37 cellular contexts compared by ENCODE assay signal in genomic region chr12:49327368-49327767, GRCh38. TPM values are rescaled to one million over a fixed set of nuclear protein-coding genes. Genes with fewer than 3 reads are reported as not detected.
"Had no signal": no experiment of that assay in that cellular context is flagged by ENCODE, and none has a peak within 500 bp of the region (broad histone marks: within the 10 kb centered on the region; RNA-seq: fewer than 3 reads in every experiment).

No MANE protein-coding gene starts in this region.

- H3K9me3 ChIP-seq: adrenal gland, ascending aorta, breast epithelium, colonic mucosa, esophagus squamous epithelium, gastroesophageal sphincter had no signal

- DNase-seq: activated CD4-positive, alpha-beta T cell treated with anti-CD3 and anti-CD28 coated beads for 36 hours; activated CD4-positive, alpha-beta T cell treated with anti-CD3 and anti-CD28 coated beads, Interleukin-2, amount 50 U/mL, for 1 hour; activated CD4-positive, alpha-beta T cell treated with anti-CD3 and anti-CD28 coated beads, Interleukin-2, amount 50 U/mL, for 48 hours; activated CD4-positive, CD25-positive, alpha-beta regulatory T cell; activated CD4-positive, CD25-positive, alpha-beta regulatory T cell treated with anti-CD3 and anti-CD28 coated beads, Interleukin-2, amount 50 U/mL, for 72 hours; activated CD8-positive, alpha-beta memory T cell treated with anti-CD3 and anti-CD28 coated beads for 24 hours; activated CD8-positive, alpha-beta T cell treated with anti-CD3 and anti-CD28 coated beads for 36 hours; activated effector memory CD4-positive, alpha-beta T cell treated with anti-CD3 and anti-CD28 coated beads, Interleukin-2, amount 50 U/mL, for 16 hours; activated naive CD4-positive, alpha-beta T cell treated with anti-CD3 and anti-CD28 coated beads for 36 hours; activated naive CD8-positive, alpha-beta T cell treated with anti-CD3 and anti-CD28 coated beads for 36 hours; activated naive CD8-positive, alpha-beta T cell treated with anti-CD3 and anti-CD28 coated beads, Interleukin-2, amount 50 U/mL, for 24 hours; activated T-cell treated with anti-CD3 and anti-CD28 coated beads, Interleukin-2, amount 50 U/mL, for 48 hours; amygdala; central memory CD4-positive, alpha-beta T cell; cerebellar nuclear complex; colonic mucosa; effector CD8-positive, alpha-beta T cell; esophagus squamous epithelium; foreskin melanocyte; T-helper 2 cell had no signal

- H3K36me3 ChIP-seq: adrenal gland, ascending aorta, breast epithelium, cardiac muscle cell, colonic mucosa, gastroesophageal sphincter had no signal

- ATAC-seq: activated CD4-positive, alpha-beta T cell treated with anti-CD3 and anti-CD28 coated beads for 36 hours; activated CD8-positive, alpha-beta T cell treated with anti-CD3 and anti-CD28 coated beads for 36 hours; activated naive CD8-positive, alpha-beta T cell treated with anti-CD3 and anti-CD28 coated beads, Interleukin-2, amount 50 U/mL, for 24 hours; gastroesophageal sphincter had no signal

- H3K27ac ChIP-seq: adrenal gland, ascending aorta, breast epithelium, cardiac muscle cell, colonic mucosa, epithelial cell of prostate, esophagus squamous epithelium, gastroesophageal sphincter had no signal

- H3K9me3 Mint-ChIP-seq: activated CD8-positive, alpha-beta T cell treated with anti-CD3 and anti-CD28 coated beads for 36 hours; activated naive CD4-positive, alpha-beta T cell treated with anti-CD3 and anti-CD28 coated beads for 36 hours; activated naive CD4-positive, alpha-beta T cell treated with anti-CD3 and anti-CD28 coated beads, Interleukin-2, amount 50 U/mL, for 24 hours; activated naive CD8-positive, alpha-beta T cell treated with anti-CD3 and anti-CD28 coated beads for 36 hours; activated naive CD8-positive, alpha-beta T cell treated with anti-CD3 and anti-CD28 coated beads, Interleukin-2, amount 50 U/mL, for 24 hours; activated T-helper 1 cell treated with anti-CD3 and anti-CD28 coated beads, Interleukin-12 subunit alpha, Interleukin-12 subunit beta, Interleukin-2, Interleukin-4 antibody, amounts not matched to agents 30 ng/mL and 10 ng/mL and 1 ng/mL, durations not matched to agents 14 hours and 24 hours and 36 hours; activated T-helper 2 cell treated with anti-CD3 and anti-CD28 coated beads, Interferon-gamma antibody, Interleukin-2, Interleukin-4, amounts not matched to agents 10 μg/mL and 5 μg/mL and 100 μg/mL, durations not matched to agents 14 hours and 24 hours and 36 hours had no signal

- H3K4me3 Mint-ChIP-seq: activated CD4-positive, alpha-beta T cell treated with anti-CD3 and anti-CD28 coated beads for 36 hours; activated CD8-positive, alpha-beta T cell treated with anti-CD3 and anti-CD28 coated beads for 36 hours; activated naive CD4-positive, alpha-beta T cell treated with anti-CD3 and anti-CD28 coated beads for 36 hours; activated naive CD4-positive, alpha-beta T cell treated with anti-CD3 and anti-CD28 coated beads, Interleukin-2, amount 50 U/mL, for 24 hours; activated naive CD8-positive, alpha-beta T cell treated with anti-CD3 and anti-CD28 coated beads for 36 hours; activated naive CD8-positive, alpha-beta T cell treated with anti-CD3 and anti-CD28 coated beads, Interleukin-2, amount 50 U/mL, for 24 hours; activated T-helper 1 cell treated with anti-CD3 and anti-CD28 coated beads, Interleukin-12 subunit alpha, Interleukin-12 subunit beta, Interleukin-2, Interleukin-4 antibody, amounts not matched to agents 30 ng/mL and 10 ng/mL and 1 ng/mL, durations not matched to agents 14 hours and 24 hours and 36 hours; brain had no signal

- H3K27me3 ChIP-seq: adrenal gland, ascending aorta, breast epithelium, colonic mucosa had no signal

- H3K4me1 ChIP-seq: breast epithelium had no signal

- H3K27ac Mint-ChIP-seq: activated CD4-positive, alpha-beta T cell treated with anti-CD3 and anti-CD28 coated beads for 36 hours; activated CD8-positive, alpha-beta T cell treated with anti-CD3 and anti-CD28 coated beads for 36 hours; activated naive CD4-positive, alpha-beta T cell treated with anti-CD3 and anti-CD28 coated beads for 36 hours; activated naive CD4-positive, alpha-beta T cell treated with anti-CD3 and anti-CD28 coated beads, Interleukin-2, amount 50 U/mL, for 24 hours; activated naive CD8-positive, alpha-beta T cell treated with anti-CD3 and anti-CD28 coated beads for 36 hours; activated naive CD8-positive, alpha-beta T cell treated with anti-CD3 and anti-CD28 coated beads, Interleukin-2, amount 50 U/mL, for 24 hours; activated T-helper 1 cell treated with anti-CD3 and anti-CD28 coated beads, Interleukin-12 subunit alpha, Interleukin-12 subunit beta, Interleukin-2, Interleukin-4 antibody, amounts not matched to agents 30 ng/mL and 10 ng/mL and 1 ng/mL, durations not matched to agents 14 hours and 24 hours and 36 hours; activated T-helper 2 cell treated with anti-CD3 and anti-CD28 coated beads, Interferon-gamma antibody, Interleukin-2, Interleukin-4, amounts not matched to agents 10 μg/mL and 5 μg/mL and 100 μg/mL, durations not matched to agents 14 hours and 24 hours and 36 hours; brain had no signal

- H3K36me3 Mint-ChIP-seq: activated naive CD4-positive, alpha-beta T cell treated with anti-CD3 and anti-CD28 coated beads, Interleukin-2, amount 50 U/mL, for 24 hours had no signal

- H3K4me3 ChIP-seq: adrenal gland, ascending aorta, breast epithelium, cardiac muscle cell, colonic mucosa, esophagus squamous epithelium, gastroesophageal sphincter had no signal

RNA-seq across cellular contexts. Expression of gene TROAP, which starts 4.3 kb away (rescaled TPM):
- total RNA-seq: ascending aorta had no signal

RNA-seq across cellular contexts. Expression of gene C1QL4, which starts 9.6 kb away (rescaled TPM):
- total RNA-seq: activated CD4-positive, alpha-beta T cell treated with anti-CD3 and anti-CD28 coated beads for 36 hours; activated CD8-positive, alpha-beta T cell treated with anti-CD3 and anti-CD28 coated beads for 36 hours; activated naive CD4-positive, alpha-beta T cell treated with anti-CD3 and anti-CD28 coated beads for 36 hours; activated naive CD8-positive, alpha-beta T cell treated with anti-CD3 and anti-CD28 coated beads for 36 hours; activated T-helper 1 cell treated with anti-CD3 and anti-CD28 coated beads, Interleukin-12 subunit alpha, Interleukin-12 subunit beta, Interleukin-2, Interleukin-4 antibody, amounts not matched to agents 30 ng/mL and 10 ng/mL and 1 ng/mL, durations not matched to agents 14 hours and 24 hours and 36 hours; activated T-helper 2 cell treated with anti-CD3 and anti-CD28 coated beads, Interferon-gamma antibody, Interleukin-2, Interleukin-4, amounts not matched to agents 10 μg/mL and 5 μg/mL and 100 μg/mL, durations not matched to agents 14 hours and 24 hours and 36 hours; ascending aorta; cardiac muscle cell; colonic mucosa; dermis microvascular lymphatic vessel endothelial cell; endothelial cell of umbilical vein; esophagus squamous epithelium; fibroblast of villous mesenchyme; gastroesophageal sphincter; glomerular endothelial cell; T-helper 1 cell treated with Interleukin-12 subunit alpha and Interleukin-12 subunit beta and Interleukin-4 antibody, amounts not matched to agents 30 ng/mL and 1 ng/mL, for 36 hours had no signal
- polyA plus RNA-seq: adrenal gland, cardiac muscle cell, endothelial cell of umbilical vein, esophagus, fibroblast of lung had no signal

RNA-seq across cellular contexts. Expression of gene DNAJC22, which starts 19.3 kb away (rescaled TPM):
- total RNA-seq: activated naive CD4-positive, alpha-beta T cell treated with anti-CD3 and anti-CD28 coated beads for 36 hours; activated naive CD8-positive, alpha-beta T cell treated with anti-CD3 and anti-CD28 coated beads for 36 hours; ascending aorta; T-helper 1 cell treated with Interleukin-12 subunit alpha and Interleukin-12 subunit beta and Interleukin-4 antibody, amounts not matched to agents 30 ng/mL and 1 ng/mL, for 36 hours had no signal

RNA-seq across cellular contexts. Expression of gene PRPH, which starts 32.4 kb away (rescaled TPM):
- total RNA-seq: activated CD4-positive, alpha-beta T cell treated with anti-CD3 and anti-CD28 coated beads for 36 hours; activated CD8-positive, alpha-beta T cell treated with anti-CD3 and anti-CD28 coated beads for 36 hours; activated naive CD4-positive, alpha-beta T cell treated with anti-CD3 and anti-CD28 coated beads for 36 hours; activated naive CD8-positive, alpha-beta T cell treated with anti-CD3 and anti-CD28 coated beads for 36 hours; activated T-helper 1 cell treated with anti-CD3 and anti-CD28 coated beads, Interleukin-12 subunit alpha, Interleukin-12 subunit beta, Interleukin-2, Interleukin-4 antibody, amounts not matched to agents 30 ng/mL and 10 ng/mL and 1 ng/mL, durations not matched to agents 14 hours and 24 hours and 36 hours; activated T-helper 2 cell treated with anti-CD3 and anti-CD28 coated beads, Interferon-gamma antibody, Interleukin-2, Interleukin-4, amounts not matched to agents 10 μg/mL and 5 μg/mL and 100 μg/mL, durations not matched to agents 14 hours and 24 hours and 36 hours; ascending aorta; dermis microvascular lymphatic vessel endothelial cell; endothelial cell of umbilical vein; fibroblast of villous mesenchyme; glomerular endothelial cell; T-helper 1 cell treated with Interleukin-12 subunit alpha and Interleukin-12 subunit beta and Interleukin-4 antibody, amounts not matched to agents 30 ng/mL and 1 ng/mL, for 36 hours had no signal
- polyA plus RNA-seq: endothelial cell of umbilical vein had no signal
